In genomic region chr4:26984896-26985295, GRCh38 we compare ENCODE assay signal across 27 cellular contexts.
"Had no signal": no experiment of that assay in that cellular context is flagged by ENCODE, and none has a peak within 500 bp of the region (broad histone marks: within the 10 kb centered on the region; RNA-seq: fewer than 3 reads in every experiment).

No MANE protein-coding gene starts in this region.

- H3K27me3 Mint-ChIP-seq: activated CD4-positive, alpha-beta memory T cell treated with anti-CD3 and anti-CD28 coated beads, Interleukin-2, amount 10 ng/mL, durations not matched to agents 7 days and 5 days; activated CD4-positive, alpha-beta T cell treated with anti-CD3 and anti-CD28 coated beads, Interleukin-2, amount 10 ng/mL, durations not matched to agents 24 days and 14 days; stimulated activated naive B cell treated with anti-CD40 and anti-IgM and Interleukin-4, amounts not matched to agents 10 μg/mL and 1 μg/mL and 100 μg/mL, for 72 hours; T-helper 17 cell had no signal

- H3K27ac Mint-ChIP-seq: activated CD4-positive, alpha-beta memory T cell treated with anti-CD3 and anti-CD28 coated beads, Interleukin-2, amount 10 ng/mL, durations not matched to agents 7 days and 5 days; activated CD4-positive, alpha-beta T cell treated with anti-CD3 and anti-CD28 coated beads, Interleukin-2, amount 10 ng/mL, durations not matched to agents 24 days and 14 days; activated T-cell treated with anti-CD3 and anti-CD28 coated beads, Interleukin-2, amount 50 U/mL, for 72 hours; endodermal cell; mesothelial cell of epicardium; stimulated activated naive B cell treated with anti-CD40 and anti-IgM and Interleukin-4, amounts not matched to agents 10 μg/mL and 1 μg/mL and 100 μg/mL, for 72 hours had no signal

- H3K4me3 Mint-ChIP-seq: activated CD4-positive, alpha-beta memory T cell treated with anti-CD3 and anti-CD28 coated beads, Interleukin-2, amount 10 ng/mL, durations not matched to agents 7 days and 5 days; activated CD4-positive, alpha-beta T cell treated with anti-CD3 and anti-CD28 coated beads, Interleukin-2, amount 10 ng/mL, durations not matched to agents 24 days and 14 days; endodermal cell; mesothelial cell of epicardium; stimulated activated naive B cell treated with anti-CD40 and anti-IgM and Interleukin-4, amounts not matched to agents 10 μg/mL and 1 μg/mL and 100 μg/mL, for 72 hours; T-helper 17 cell had no signal

- H3K4me3 ChIP-seq: adrenal gland, ascending aorta, coronary artery, esophagus squamous epithelium, gastrocnemius medialis, testis, uterus had no signal

- ATAC-seq: activated CD4-positive, CD25-positive, alpha-beta regulatory T cell treated with anti-CD3 and anti-CD28 coated beads, Interleukin-2, amount 50 U/mL, for 24 hours; activated T-cell treated with anti-CD3 and anti-CD28 coated beads, Interleukin-2, amount 50 U/mL, for 72 hours; gastrocnemius medialis; left ventricle myocardium superior; sciatic nerve; stimulated activated naive B cell treated with anti-CD40 and anti-IgM and Interleukin-4, amounts not matched to agents 10 μg/mL and 1 μg/mL and 100 μg/mL, for 72 hours; T-helper 17 cell had no signal

- H3K9me3 Mint-ChIP-seq: activated T-cell treated with anti-CD3 and anti-CD28 coated beads, Interleukin-2, amount 50 U/mL, for 72 hours; endodermal cell; stimulated activated naive B cell treated with anti-CD40 and anti-IgM and Interleukin-4, amounts not matched to agents 10 μg/mL and 1 μg/mL and 100 μg/mL, for 72 hours had no signal

- DNase-seq: activated CD4-positive, alpha-beta memory T cell treated with anti-CD3 and anti-CD28 coated beads, Interleukin-2, amount 10 ng/mL, durations not matched to agents 7 days and 5 days; activated CD4-positive, alpha-beta T cell treated with anti-CD3 and anti-CD28 coated beads, Interleukin-2, amount 10 ng/mL, durations not matched to agents 24 days and 14 days; activated effector memory CD4-positive, alpha-beta T cell treated with Interleukin-2 at 50 U/mL for 16 hours; activated naive CD4-positive, alpha-beta T cell treated with anti-CD3 and anti-CD28 coated beads, Interleukin-2, amount 50 U/mL, for 16 hours; activated T-cell treated with anti-CD3 and anti-CD28 coated beads, Interleukin-2, amount 50 U/mL, for 72 hours; adrenal gland; brain microvascular endothelial cell; central memory CD4-positive, alpha-beta T cell; endodermal cell; esophagus squamous epithelium; gastrocnemius medialis; hypothalamus; left ventricle myocardium superior; mammary epithelial cell; posterior cingulate gyrus; stimulated activated CD4-positive, alpha-beta T cell treated with anti-CD3 and anti-CD28 coated beads, Interleukin-2, amount 100 ng/mL, for 48 hours; stimulated activated CD8-positive, alpha-beta memory T cell treated with anti-CD3 and anti-CD28 coated beads, Interleukin-4, amount 100 ng/mL, for 48 hours; stimulated activated naive B cell treated with anti-CD40 and anti-IgM and Interleukin-4, amounts not matched to agents 10 μg/mL and 1 μg/mL and 100 μg/mL, for 72 hours; T-helper 17 cell; testis; trophoblast cell; uterus had no signal
